ENCODE assay signal across 8 cellular contexts in genomic region chr13:99230588-99230987, GRCh38. TPM values are rescaled to one million over a fixed set of nuclear protein-coding genes. Genes with fewer than 3 reads are reported as not detected.
"Had no signal": no experiment of that assay in that cellular context is flagged by ENCODE, and none has a peak within 500 bp of the region (broad histone marks: within the 10 kb centered on the region; RNA-seq: fewer than 3 reads in every experiment).

No MANE protein-coding gene starts in this region.

RNA-seq across cellular contexts. Expression of gene GPR18, which starts 27.6 kb away (rescaled TPM):
- total RNA-seq: cardiac muscle cell, dermis microvascular lymphatic vessel endothelial cell, endodermal cell, lung microvascular endothelial cell, osteocyte, smooth muscle cell had no signal
- polyA plus RNA-seq: keratinocyte, right cardiac atrium, smooth muscle cell had no signal
